Comparison of ENCODE assay signal across 16 cellular contexts in the genomic region with DNA sequence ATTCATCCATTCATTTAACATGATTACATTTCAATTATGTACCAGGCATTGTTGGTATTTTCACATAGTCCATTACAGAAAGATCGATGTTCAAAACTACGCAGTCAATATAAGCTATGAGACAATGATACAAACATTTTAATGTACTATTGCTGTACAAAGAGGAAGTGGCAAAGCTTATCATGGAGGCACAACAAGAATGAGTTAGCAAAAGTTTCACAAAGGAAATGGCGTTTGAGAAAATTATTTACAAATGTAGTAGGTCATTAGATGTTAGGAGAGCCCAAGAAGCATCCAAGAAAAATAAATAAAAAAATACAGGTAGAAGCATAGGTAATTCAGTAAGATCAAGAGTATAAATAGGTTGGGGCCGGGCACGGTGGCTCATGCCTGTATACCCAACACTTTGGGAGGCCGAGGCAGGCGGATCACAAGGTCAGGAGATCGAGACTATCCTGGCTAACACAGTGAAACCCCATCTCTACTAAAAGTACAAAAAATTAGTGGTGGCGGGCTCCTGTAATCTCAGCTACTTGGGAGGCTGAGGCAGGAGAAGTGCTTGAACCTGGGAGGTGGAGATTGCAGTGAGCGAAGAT.
A peak's percentile ranks its signal among the peaks of the same experiment; 100 is the strongest.
DNase-seq lines count a peak whose midpoint lies in the region; ATAC-seq, FAIRE-seq and TF ChIP-seq lines count a peak whose summit lies in the region.
"Had no signal": no experiment of that assay in that cellular context is flagged by ENCODE, and none has a peak within 500 bp of the region (broad histone marks: within the 10 kb centered on the region; RNA-seq: fewer than 3 reads in every experiment).

No MANE protein-coding gene starts in this region.

- H3K4me1 ChIP-seq in right atrium auricular region, result no peaks in the 10 kb centered on the region
- no peaks in the 10 kb centered on the region for H3K4me1 ChIP-seq in GM12878 (ENCODE audit: control insufficient read depth, insufficient read depth, low read length)
- no peaks in the 10 kb centered on the region for H3K4me1 ChIP-seq in aorta (ENCODE audit: control insufficient read depth in 1 of 2, insufficient read depth in 2 of 2, low read length in 2 of 2)

- H3K36me3 ChIP-seq in right atrium auricular region, result no peaks in the 10 kb centered on the region
- H3K36me3 ChIP-seq in GM12878 (ENCODE audit: control insufficient read depth in 2 of 2, insufficient read depth in 2 of 2, low read length in 1 of 2), result no peaks in the 10 kb centered on the region
- H3K36me3 ChIP-seq in aorta (ENCODE audit: control insufficient read depth in 1 of 2, insufficient read depth in 2 of 2, low read length in 1 of 2), result no peaks in the 10 kb centered on the region
- H3K36me3 ChIP-seq: BLaER1 treated with 17β-estradiol and CSF1 and Interleukin-3, amounts not matched to agents 10 nM and 100 nM had no signal

- TF ChIP-seq CTCF in right atrium auricular region (IDR thresholded peaks at IDR 0.05), result no peak
- no peak for TF ChIP-seq CTCF in GM12878 (IDR thresholded peaks at IDR 0.05 in 2 of 3, conservative IDR thresholded peaks at IDR 0.05 in 1 of 3; ENCODE audit: control insufficient read depth in 2 of 3, extremely low read depth in 1 of 3, insufficient read depth in 1 of 3, low read depth in 3 of 3, low read length in 3 of 3)

- no peak for TF ChIP-seq POLR2A in GM12878 (IDR thresholded peaks at IDR 0.05; ENCODE audit: low read depth, low read length)

- no peak overlapping the region for H2AFZ ChIP-seq in GM12878 (ENCODE audit: control insufficient read depth, low read depth, low read length)
- H2AFZ ChIP-seq: GM23338 had no signal

- POLR2A ChIA-PET in GM12878 (lab: Charles Lee), result no interaction called here

- FAIRE-seq in GM12878 (lab: Jason Lieb, UNC), result no peak
- FAIRE-seq: GM12891 had no signal

- SMC1A ChIA-PET in GM12878 (lab: Charles Lee; ENCODE audit: uncharacterized antibody, unreplicated experiment), result no interaction called here

- BruUV-seq in GM12878 (replicated peaks; lab: Mats Ljungman, UMichigan), result no TSS peak

- 29% methylated on average over 10 of the region's 10 CpGs for WGBS in GM12878 (ENCODE audit: insufficient coverage, insufficient replicate concordance, low lambda C conversion rate, missing lambda C conversion rate)
- 94 to 95% methylated on average over 10 of the region's 10 CpGs for WGBS in aorta, 2 donors

- TF ChIP-seq EP300 in GM12878 (IDR thresholded peaks at IDR 0.05; ENCODE audit: borderline replicate concordance in 1 of 2, control insufficient read depth in 1 of 2, low read depth in 2 of 2, low read length in 2 of 2), result no peak

- DNase-seq in Right ventricle myocardium inferior (ENCODE audit: missing footprints) (peak; percentile 65), right atrium auricular region (ENCODE audit: low spot score) (no peak), RPMI8226 (peak; percentile 10), GM12878 (ENCODE audit: low read depth, low spot score) (no peak), aorta (no peak)
- DNase-seq in activated CD4-positive, alpha-beta T cell treated with anti-CD3 and anti-CD28 coated beads for 4 hours, result no peak
- DNase-seq: ACHN; Calu3; CD4-positive, alpha-beta T cell; DMS 273 treated with DMSO at 0.1 percent for 48 hours; H7 had no signal

- ATAC-seq in Right ventricle myocardium inferior (no peak), GM12878 (no peak), GM21737 (IDR thresholded peaks at IDR 0.05; ENCODE audit: unreplicated experiment) (no peak), aorta (ENCODE audit: low FRiP score) (no peak)
- ATAC-seq: GM23338 had no signal

- H3K79me2 ChIP-seq in GM12878 (ENCODE audit: control insufficient read depth, insufficient read depth, low read length), result no peaks in the 10 kb centered on the region

- H3K9me3 ChIP-seq in right atrium auricular region (no peaks in the 10 kb centered on the region), GM12878 (replicated peaks; ENCODE audit: control insufficient read depth, insufficient read depth, low read length) (no peaks in the 10 kb centered on the region; the same call in 2 of the 3 replicates), aorta (ENCODE audit: control insufficient read depth, low read length) (no peaks in the 10 kb centered on the region)
- H3K9me3 ChIP-seq: BLaER1 treated with 17β-estradiol and CSF1 and Interleukin-3, amounts not matched to agents 10 nM and 100 nM had no signal

- H3K9ac ChIP-seq in GM12878 (ENCODE audit: control insufficient read depth, insufficient read depth, low read length), result no peak overlapping the region
- H3K9ac ChIP-seq: BLaER1 treated with 17β-estradiol and CSF1 and Interleukin-3, amounts not matched to agents 10 nM and 100 nM had no signal

- H3K4me2 ChIP-seq in GM12878 (ENCODE audit: control insufficient read depth, insufficient read depth), result no peak overlapping the region
- H3K4me2 ChIP-seq: GM23338 had no signal

- H3K27ac ChIP-seq in right atrium auricular region, result no peak overlapping the region
- H3K27ac ChIP-seq in GM12878 (ENCODE audit: control insufficient read depth, insufficient read depth), result no peak overlapping the region
- H3K27ac ChIP-seq in aorta (ENCODE audit: low read depth in 1 of 2, low read length in 2 of 2), result no peak overlapping the region
- H3K27ac ChIP-seq: HL-60 had no signal

- RAD21 ChIA-PET in GM12878 (lab: Charles Lee; ENCODE audit: unreplicated experiment), result no interaction called here

- H3K27me3 ChIP-seq in right atrium auricular region (no peaks in the 10 kb centered on the region), GM12878 (replicated peaks in 1 of 2; ENCODE audit: control insufficient read depth in 2 of 2, insufficient read depth in 2 of 2, low read length in 1 of 2) (no peaks in the 10 kb centered on the region), aorta (ENCODE audit: control insufficient read depth in 1 of 2, insufficient read depth in 2 of 2, low read length in 1 of 2) (no peaks in the 10 kb centered on the region)
- H3K27me3 ChIP-seq: BLaER1 treated with 17β-estradiol and CSF1 and Interleukin-3, amounts not matched to agents 10 nM and 100 nM had no signal

- no peak for TF ChIP-seq RAD21 in GM12878 (IDR thresholded peaks at IDR 0.05; ENCODE audit: insufficient read depth, low read depth, low read length)

- in situ Hi-C loops in GM12878 (cut with MboI), result no loop called here

- intact Hi-C loops in Right ventricle myocardium inferior (cut with DNase I) (no loop called here), GM12878 (cut with micrococcal nuclease; ENCODE audit: unreplicated experiment) (no loop called here), aorta (cut with DNase I) (no loop called here)

- no peak overlapping the region for H3K4me3 ChIP-seq in right atrium auricular region
- no peak overlapping the region for H3K4me3 ChIP-seq in GM12878
- no peak overlapping the region for H3K4me3 ChIP-seq in aorta (ENCODE audit: low read length in 2 of 2)
- H3K4me3 ChIP-seq: BLaER1 treated with 17β-estradiol and CSF1 and Interleukin-3, amounts not matched to agents 10 nM and 100 nM; GM23338 had no signal

- H4K20me1 ChIP-seq in GM12878 (ENCODE audit: control insufficient read depth, insufficient read depth), result no peaks in the 10 kb centered on the region
- H4K20me1 ChIP-seq: BLaER1 treated with 17β-estradiol and CSF1 and Interleukin-3, amounts not matched to agents 10 nM and 100 nM had no signal

- CTCF ChIA-PET in GM12878 (lab: Yijun Ruan, JAX), result no interaction called here

TF ChIP-seq in GM12878, 131 proteins besides CTCF, POLR2A, EP300 and RAD21:
- TF ChIP-seq SPI1 (IDR thresholded peaks at IDR 0.05; ENCODE audit: borderline replicate concordance, insufficient read depth, low read depth, low read length) (0 out of 2 replicates have a peak, but pooled peaks have one; percentile 6), CUX1 (IDR thresholded peaks at IDR 0.05; ENCODE audit: insufficient replicate concordance, low read depth, low read length) (no peak)

Comparison
In these comparisons a context has a peak if more than half of its experiments do, and no peak if none do; other contexts are left out.
1. DNase-seq: peak in Right ventricle myocardium inferior (single experiment) and RPMI8226 (single experiment); none in right atrium auricular region (single experiment), GM12878 (single experiment), activated CD4-positive, alpha-beta T cell treated with anti-CD3 and anti-CD28 coated beads for 4 hours (0 of 2) and aorta (0 of 2).